12 cellular contexts compared by ENCODE assay signal in the genomic region with DNA sequence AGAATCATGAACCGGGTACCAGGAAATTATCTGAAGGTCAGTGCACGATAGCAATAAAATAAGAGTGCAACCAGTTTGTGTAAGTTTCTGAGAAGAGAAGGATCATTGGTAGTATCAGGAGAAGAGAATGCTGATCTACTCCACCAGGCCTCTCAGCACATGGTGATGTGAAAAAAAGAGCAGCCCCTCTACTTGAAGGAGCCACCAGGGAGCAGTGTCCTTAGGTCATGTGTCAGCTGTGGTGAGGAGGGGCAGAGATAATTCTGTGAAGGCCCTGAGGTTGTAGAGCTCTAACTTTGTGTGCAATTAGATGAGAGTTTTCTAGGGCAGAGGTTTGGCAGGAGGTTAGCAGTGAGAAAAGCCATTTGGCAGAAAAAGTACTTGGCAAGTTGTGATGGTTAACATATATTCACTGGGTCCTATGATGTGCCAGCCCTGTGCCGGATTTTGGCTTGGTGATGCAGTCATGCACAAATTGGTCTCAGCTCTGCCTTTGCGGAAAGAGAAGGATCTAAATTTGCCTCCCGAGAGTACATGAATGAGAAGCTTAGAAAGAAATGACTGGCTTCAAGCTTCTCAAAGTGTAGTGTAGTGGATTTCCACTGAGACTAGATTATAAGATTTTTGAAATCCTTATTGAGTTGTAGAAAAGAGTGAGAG. TPM values are rescaled to one million over a fixed set of nuclear protein-coding genes. Genes with fewer than 3 reads are reported as not detected.
DNase-seq lines count a peak whose midpoint lies in the region; ATAC-seq, FAIRE-seq and TF ChIP-seq lines count a peak whose summit lies in the region.
"Had no signal": no experiment of that assay in that cellular context is flagged by ENCODE, and none has a peak within 500 bp of the region (broad histone marks: within the 10 kb centered on the region; RNA-seq: fewer than 3 reads in every experiment).

No MANE protein-coding gene starts in this region.

- in situ Hi-C loops in GM13976 (cut with MboI; ENCODE audit: low sequenced_read_pairs, unreplicated experiment) = no loop called here
- in situ Hi-C loops in K562 (cut with MboI) = no loop called here

- no peaks in the 10 kb centered on the region for H4K20me1 ChIP-seq in K562 (replicated peaks; ENCODE audit: control insufficient read depth, insufficient read depth, low read length)

- H3K27ac ChIP-seq in K562 (ENCODE audit: extremely low read depth, low read depth, low read length) = no peak overlapping the region

- H3K9ac ChIP-seq in K562 (ENCODE audit: insufficient read depth in 1 of 2, low read depth in 2 of 2, low read length in 2 of 2) = no peak overlapping the region

- no peaks in the 10 kb centered on the region for H3K36me3 Mint-ChIP-seq in osteocyte (ENCODE audit: unreplicated experiment)

- H3K4me3 Mint-ChIP-seq in osteocyte (ENCODE audit: unreplicated experiment) = no peak overlapping the region

- H3K4me2 ChIP-seq in K562 (ENCODE audit: insufficient read depth, low read length) = no peak overlapping the region

- no peak for FAIRE-seq in K562 (lab: Jason Lieb, UNC)

- H3K4me1 ChIP-seq in K562 (replicated peaks in 1 of 2; ENCODE audit: control insufficient read depth in 2 of 2, insufficient read depth in 2 of 2, low read length in 2 of 2) = no peaks in the 10 kb centered on the region; a peak in 1 of 5 replicates

- no peak overlapping the region for H2AFZ ChIP-seq in K562 (ENCODE audit: low read depth, low read length)

- H3K27me3 Mint-ChIP-seq in osteocyte (ENCODE audit: unreplicated experiment) = peaks cover 21% of the 10 kb centered on the region

- H3K9me3 ChIP-seq in K562 (replicated peaks; ENCODE audit: control insufficient read depth, insufficient read depth, low read depth, low read length) = no peaks in the 10 kb centered on the region

- H3K27ac Mint-ChIP-seq in osteocyte (ENCODE audit: unreplicated experiment) = no peak overlapping the region

- no peak overlapping the region for H3K4me3 ChIP-seq in K562

- H3K4me1 Mint-ChIP-seq in osteocyte (ENCODE audit: unreplicated experiment) = no peaks in the 10 kb centered on the region

- peak; percentile 27 for TF ChIP-seq CTCF in GM13976 (IDR thresholded peaks at IDR 0.05; ENCODE audit: borderline replicate concordance, control extremely low read depth, extremely low read depth, insufficient read depth, missing control alignments)
- peak; percentile 23 to 43 (median 40); a peak in 4 of 6 replicates for TF ChIP-seq CTCF in K562 (IDR thresholded peaks at IDR 0.05 in 2 of 3, conservative IDR thresholded peaks at IDR 0.05 in 1 of 3; ENCODE audit: insufficient read depth in 2 of 3, low read depth in 1 of 3, low read length in 3 of 3)
- TF ChIP-seq CTCF in osteocyte (IDR thresholded peaks at IDR 0.05) = no peak

- no peak for TF ChIP-seq POLR2A in K562 (conservative IDR thresholded peaks at IDR 0.05)

- H3K9me1 ChIP-seq in K562 (ENCODE audit: control insufficient read depth, insufficient read depth, low read length) = no peaks in the 10 kb centered on the region

- POLR2A ChIA-PET in K562 (lab: Yijun Ruan, JAX) = no interaction called here

- no TSS peak for BruUV-seq in K562 (replicated peaks; lab: Mats Ljungman, UMichigan)

- no peaks in the 10 kb centered on the region for H3K36me3 ChIP-seq in K562 (ENCODE audit: control insufficient read depth, insufficient read depth, low read length)

- H3K79me2 ChIP-seq in K562 (ENCODE audit: control insufficient read depth, insufficient read depth, low read length) = no peaks in the 10 kb centered on the region

- 81% methylated on average over 4 of the region's 5 CpGs for WGBS in K562 (ENCODE audit: insufficient coverage, low coverage, missing lambda C conversion rate)

- intact Hi-C loops in K562 (cut with micrococcal nuclease) = loop anchor here (1.0 kb wide), 1 partner anchor 55 kb away; no protein-coding TSS in a partner anchor

- H3K9me3 Mint-ChIP-seq in osteocyte (ENCODE audit: unreplicated experiment) = no peaks in the 10 kb centered on the region

- TF ChIP-seq RAD21 in K562 (CRISPR knock-in tag; conservative IDR thresholded peaks at IDR 0.05 in 1 of 2, IDR thresholded peaks at IDR 0.05 in 1 of 2) = peak; percentile 10 to 51; a peak in 2 of 4 replicates

- peak; percentile 62 for DNase-seq in GM13976 (ENCODE audit: low spot score)
- DNase-seq in K562 (ENCODE audit: extremely low read depth in 1 of 4, low spot score in 3 of 4) = peak in 2 of 4 experiments; percentile 26 to 38
- DNase-seq in activated gamma-delta T cell treated with Interleukin-2 at 50 U/mL for 16 hours = no peak
- DNase-seq in osteocyte (ENCODE audit: extremely low spot score, unreplicated experiment) = no peak
- no peak for DNase-seq in cerebellar cortex (ENCODE audit: low spot score)
- no peak for DNase-seq in activated T-cell treated with anti-CD3 and anti-CD28 coated beads, Interleukin-2, amount 50 U/mL, for 48 hours
- DNase-seq: activated CD8-positive, alpha-beta memory T cell treated with anti-CD3 and anti-CD28 coated beads for 24 hours; NK-92 treated with Interleukin-12 subunit alpha and Interleukin-12 subunit beta, amount 100 ng/mL, for 24 hours had no signal

- no peaks in the 10 kb centered on the region for H3K27me3 ChIP-seq in K562 (ENCODE audit: control insufficient read depth in 2 of 2, insufficient read depth in 2 of 2, low read length in 2 of 2)

- peak; percentile 89 for ATAC-seq in GM21390 (IDR thresholded peaks at IDR 0.05; ENCODE audit: unreplicated experiment)
- ATAC-seq in HG03175 (IDR thresholded peaks at IDR 0.05; ENCODE audit: unreplicated experiment) = peak; percentile 92
- ATAC-seq in K562 = peak; percentile 85

- CTCF ChIA-PET in K562 (lab: Yijun Ruan, JAX; ENCODE audit: low intra/inter-chr PET ratio) = no interaction called here

- TF ChIP-seq EP300 in K562 (IDR thresholded peaks at IDR 0.05; ENCODE audit: low read length) = no peak

TF ChIP-seq in K562, 482 proteins besides CTCF, POLR2A, EP300 and RAD21 (continues in another document):
- TF ChIP-seq VEZF1 (CRISPR knock-in tag; IDR thresholded peaks at IDR 0.05) = 0 out of 2 replicates have a peak, but pooled peaks have one; percentile 18

RNA-seq across cellular contexts. Expression of gene ZC3H13, which starts 19.2 kb away (rescaled TPM):
- total RNA-seq in K562 (2011; cell fraction: chromatin; rRNA removed; ENCODE audit: low replicate concordance) = 6.8 and 24.7 TPM in 2 replicates
- total RNA-seq in K562 (2011; cell fraction: nucleolus; rRNA removed) = 4.3 and 5.1 TPM in 2 replicates
- total RNA-seq in K562 (2011; cell fraction: nucleoplasm; rRNA removed) = 7.4 and 15.3 TPM in 2 replicates
- total RNA-seq in K562 (2014; rRNA removed) (10.4 and 12.3 TPM in 2 replicates), K562 (2014; rRNA removed; fragmentation: Illumina TruSeq; extraction: Trizol) (12.1 and 16.4 TPM in 2 replicates), K562 (2015; rRNA removed; fragmentation: Illumina TruSeq; extraction: Trizol) (14.6 and 16.2 TPM in 2 replicates), K562 (2021) (19.0 and 25.1 TPM in 2 replicates), osteocyte (39.3 and 44.3 TPM in 2 replicates)
- polyA plus RNA-seq in K562 (2011; rRNA removed) (3.4 and 4.9 TPM in 2 replicates), K562 (2014; fragmentation: Illumina TruSeq; extraction: Trizol) (22.8 and 27.6 TPM in 2 replicates), K562 (2014; fragmentation: Nextera tagmentation; extraction: Ambion mirVana) (1 to 10 TPM; 8.3 to 9.1 TPM), K562 (2014; rRNA removed) (9.2 and 16.2 TPM in 2 replicates)
- 1.9 and 2.6 TPM in 2 replicates for polyA plus RNA-seq in K562 (2011; cell fraction: cytosol; rRNA removed)
- polyA plus RNA-seq in K562 (2011; cell fraction: nucleus; rRNA removed) = 10.3 and 18.4 TPM in 2 replicates
- polyA plus RNA-seq in K562 (2012) = 12.7 and 18.4 TPM in 2 replicates
- polyA minus RNA-seq in K562 (2011; rRNA and poly(A)+ RNA removed) = 15.4 TPM in 2 replicates
- polyA minus RNA-seq in K562 (2011; cell fraction: cytosol; rRNA and poly(A)+ RNA removed) = 4.5 and 4.8 TPM in 2 replicates
- 9.7 and 18.9 TPM in 2 replicates for polyA minus RNA-seq in K562 (2011; cell fraction: nucleus; rRNA and poly(A)+ RNA removed)

RNA-seq across cellular contexts. Expression of gene CPB2, which starts 33.1 kb away (rescaled TPM):
- not detected in 2 replicates for total RNA-seq in K562 (2011; cell fraction: chromatin; rRNA removed; ENCODE audit: low replicate concordance)
- not detected in 2 replicates for total RNA-seq in K562 (2011; cell fraction: nucleolus; rRNA removed)
- not detected in 2 replicates for total RNA-seq in K562 (2011; cell fraction: nucleoplasm; rRNA removed)
- total RNA-seq in K562 (2014; rRNA removed) (not detected in 2 replicates), K562 (2014; rRNA removed; fragmentation: Illumina TruSeq; extraction: Trizol) (not detected in 2 replicates), K562 (2015; rRNA removed; fragmentation: Illumina TruSeq; extraction: Trizol) (not detected in 2 replicates), K562 (2021) (0.13 and 0.16 TPM in 2 replicates), osteocyte (not detected in 2 replicates)
- polyA plus RNA-seq in K562 (2011; rRNA removed) (not detected in 2 replicates), K562 (2014; fragmentation: Illumina TruSeq; extraction: Trizol) (not detected in 2 replicates), K562 (2014; fragmentation: Nextera tagmentation; extraction: Ambion mirVana) (under 1 TPM; 0.03 to 0.07 TPM), K562 (2014; rRNA removed) (not detected in 2 replicates)
- not detected in 2 replicates for polyA plus RNA-seq in K562 (2011; cell fraction: cytosol; rRNA removed)
- polyA plus RNA-seq in K562 (2011; cell fraction: nucleus; rRNA removed) = not detected in 2 replicates
- 0.04 and 0.10 TPM in 2 replicates for polyA plus RNA-seq in K562 (2012)
- not detected in 2 replicates for polyA minus RNA-seq in K562 (2011; rRNA and poly(A)+ RNA removed)
- polyA minus RNA-seq in K562 (2011; cell fraction: cytosol; rRNA and poly(A)+ RNA removed) = not detected in 2 replicates
- polyA minus RNA-seq in K562 (2011; cell fraction: nucleus; rRNA and poly(A)+ RNA removed) = not detected in 2 replicates
- total RNA-seq: cardiac septum, renal cortical epithelial cell had no signal
